Comparison of ENCODE assay signal across 29 cellular contexts in the genomic region with DNA sequence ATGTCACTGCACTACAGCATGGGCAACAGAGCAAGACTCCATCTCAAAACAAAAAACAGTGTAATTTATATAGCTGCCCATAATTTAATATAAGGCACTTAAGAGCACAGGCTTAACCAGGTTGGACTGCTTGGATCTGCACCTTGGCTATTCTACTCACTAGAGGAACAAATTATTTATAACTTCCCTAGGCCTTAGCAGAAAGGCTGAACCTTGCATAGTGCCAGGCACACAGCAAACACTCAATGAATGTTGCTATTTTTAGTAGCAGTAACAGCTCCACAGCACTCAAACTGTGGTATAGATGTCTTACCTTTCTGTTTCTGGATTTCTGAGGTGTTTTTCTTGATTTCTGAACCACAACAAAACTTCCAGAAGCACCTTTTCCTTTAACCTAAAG. TPM values are rescaled to one million over a fixed set of nuclear protein-coding genes. Genes with fewer than 3 reads are reported as not detected.
"Had no signal": no experiment of that assay in that cellular context is flagged by ENCODE, and none has a peak within 500 bp of the region (broad histone marks: within the 10 kb centered on the region; RNA-seq: fewer than 3 reads in every experiment).

No MANE protein-coding gene starts in this region.

- H3K4me2 ChIP-seq: hepatocyte, smooth muscle cell had no signal

- H3K27me3 Mint-ChIP-seq: central memory CD8-positive, alpha-beta T cell; dendritic cell treated with granulocyte-macrophage colony-stimulating factor and Interleukin-4, amounts not matched to agents 40 ng/mL and 50 ng/mL, for 4 days; memory B cell; naive thymus-derived CD8-positive, alpha-beta T cell; stimulated activated naive CD8-positive, alpha-beta T cell treated with anti-CD3 and anti-CD28 coated beads, Interleukin-15, amount 100 ng/mL, for 72 hours had no signal

- H3K9me3 Mint-ChIP-seq: central memory CD8-positive, alpha-beta T cell; dendritic cell treated with granulocyte-macrophage colony-stimulating factor and Interleukin-4, amounts not matched to agents 40 ng/mL and 50 ng/mL, for 4 days; memory B cell; naive thymus-derived CD8-positive, alpha-beta T cell; nephron progenitor cell; stimulated activated naive CD8-positive, alpha-beta T cell treated with anti-CD3 and anti-CD28 coated beads, Interleukin-15, amount 100 ng/mL, for 72 hours had no signal

- H3K9me3 ChIP-seq: colonic mucosa, esophagus squamous epithelium, prostate gland, right lobe of liver, suprapubic skin, transverse colon, upper lobe of right lung, uterus had no signal

- H3K36me3 ChIP-seq: uterus had no signal

- H3K27ac ChIP-seq: colonic mucosa, esophagus squamous epithelium, hepatocyte, prostate gland, right lobe of liver, suprapubic skin, transverse colon, upper lobe of right lung, uterus had no signal

- DNase-seq: colonic mucosa; effector memory CD4-positive, alpha-beta T cell; erythroblast; esophagus squamous epithelium; kidney; left cardiac atrium; midbrain; naive thymus-derived CD8-positive, alpha-beta T cell; nephron progenitor cell; nucleus accumbens; right lobe of liver; stimulated activated CD4-positive, alpha-beta T cell treated with anti-CD3 and anti-CD28 coated beads, Interleukin-12 subunit alpha, Interleukin-12 subunit beta, amount 100 ng/mL, for 4 hours; stimulated activated CD4-positive, alpha-beta T cell treated with anti-CD3 and anti-CD28 coated beads, Interleukin-1b, Interleukin-23, amount 100 ng/mL, for 48 hours; stimulated activated CD4-positive, alpha-beta T cell treated with anti-CD3 and anti-CD28 coated beads, Interleukin-4, amount 100 ng/mL, for 1 hour; stimulated activated CD8-positive, alpha-beta memory T cell treated with anti-CD3 and anti-CD28 coated beads, Interleukin-4, amount 100 ng/mL, for 48 hours; stimulated activated naive CD4-positive, alpha-beta T cell; stimulated activated naive CD8-positive, alpha-beta T cell treated with anti-CD3 and anti-CD28 coated beads, Interleukin-15, amount 100 ng/mL, for 72 hours; transverse colon; upper lobe of right lung; uterus had no signal

- H3K27ac Mint-ChIP-seq: dendritic cell treated with granulocyte-macrophage colony-stimulating factor and Interleukin-4, amounts not matched to agents 40 ng/mL and 50 ng/mL, for 4 days; memory B cell; nephron progenitor cell; stimulated activated naive CD8-positive, alpha-beta T cell treated with anti-CD3 and anti-CD28 coated beads, Interleukin-15, amount 100 ng/mL, for 72 hours had no signal

- H2AFZ ChIP-seq: hepatocyte had no signal

- H3K4me1 Mint-ChIP-seq: central memory CD8-positive, alpha-beta T cell; memory B cell; nephron progenitor cell; stimulated activated naive CD8-positive, alpha-beta T cell treated with anti-CD3 and anti-CD28 coated beads, Interleukin-15, amount 100 ng/mL, for 72 hours had no signal

- H3K27me3 ChIP-seq: colonic mucosa, esophagus squamous epithelium, hepatocyte, right lobe of liver, suprapubic skin, transverse colon, upper lobe of right lung, uterus had no signal

- H3K4me3 ChIP-seq: colonic mucosa, esophagus squamous epithelium, hepatocyte, lung, prostate gland, right lobe of liver, smooth muscle cell, suprapubic skin, transverse colon, upper lobe of right lung, uterus had no signal

- H3K4me1 ChIP-seq: colonic mucosa, esophagus squamous epithelium, prostate gland, right lobe of liver, suprapubic skin, transverse colon, upper lobe of right lung, uterus had no signal

- H3K4me3 Mint-ChIP-seq: central memory CD8-positive, alpha-beta T cell; dendritic cell treated with granulocyte-macrophage colony-stimulating factor and Interleukin-4, amounts not matched to agents 40 ng/mL and 50 ng/mL, for 4 days; memory B cell; naive thymus-derived CD8-positive, alpha-beta T cell; nephron progenitor cell; stimulated activated naive CD8-positive, alpha-beta T cell treated with anti-CD3 and anti-CD28 coated beads, Interleukin-15, amount 100 ng/mL, for 72 hours had no signal

- ATAC-seq: naive thymus-derived CD8-positive, alpha-beta T cell; right lobe of liver; stimulated activated naive CD8-positive, alpha-beta T cell treated with anti-CD3 and anti-CD28 coated beads, Interleukin-15, amount 100 ng/mL, for 72 hours; upper lobe of right lung had no signal

RNA-seq across cellular contexts. Expression of gene SH2D5, which starts 34.8 kb away (rescaled TPM):
- total RNA-seq: naive thymus-derived CD8-positive, alpha-beta T cell had no signal
- polyA plus RNA-seq: liver; naive thymus-derived CD8-positive, alpha-beta T cell; smooth muscle cell had no signal

RNA-seq across cellular contexts. Expression of gene KIF17, which starts 49.5 kb away (rescaled TPM):
- total RNA-seq: naive thymus-derived CD8-positive, alpha-beta T cell had no signal
- polyA plus RNA-seq: naive thymus-derived CD8-positive, alpha-beta T cell had no signal
